In genomic region chr15:52020253-52021085, GRCh38 we compare ENCODE assay signal across 1 cellular context.
TF ChIP-seq lines count a peak whose summit lies in the region.

No MANE protein-coding gene starts in this region.

TF ChIP-seq in HCT116, 20 proteins besides CTCF, POLR2A, EP300 and RAD21 (continued from another document):
- TF ChIP-seq ATF3 (IDR thresholded peaks at IDR 0.05) (no peak), JUND (IDR thresholded peaks at IDR 0.05) (no peak), SIN3A (IDR thresholded peaks at IDR 0.05; ENCODE audit: low read depth) (no peak)
